In the genomic region with DNA sequence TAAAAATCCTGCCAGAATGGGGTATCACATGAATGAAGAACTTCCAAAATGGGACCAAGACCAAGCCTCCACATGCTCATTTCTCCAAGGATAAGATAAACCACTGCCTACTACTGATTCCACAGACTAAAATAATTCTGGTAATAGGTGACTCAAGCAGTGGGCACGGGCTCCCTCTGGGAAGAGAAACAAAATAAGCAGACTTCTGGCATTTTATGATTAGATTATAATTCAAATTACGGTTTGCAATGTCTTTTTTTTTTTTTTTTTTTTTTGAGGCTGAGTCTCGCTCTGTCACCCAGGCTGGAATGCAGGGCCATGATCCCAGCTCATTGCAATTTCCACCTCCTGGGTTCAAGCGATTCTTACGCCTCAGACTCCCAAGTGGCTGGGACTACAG, we compare ENCODE assay signal across 20 cellular contexts. TPM values are rescaled to one million over a fixed set of nuclear protein-coding genes. Genes with fewer than 3 reads are reported as not detected.
DNase-seq lines count a peak whose midpoint lies in the region; ATAC-seq and TF ChIP-seq lines count a peak whose summit lies in the region.
"Had no signal": no experiment of that assay in that cellular context is flagged by ENCODE, and none has a peak within 500 bp of the region (broad histone marks: within the 10 kb centered on the region; RNA-seq: fewer than 3 reads in every experiment).

No MANE protein-coding gene starts in this region.

- H3K36me3 Mint-ChIP-seq in GM23338 (ENCODE audit: low read depth): peaks cover 5% of the 10 kb centered on the region; the same call in 2 of the 3 replicates

- peaks cover 37% of the 10 kb centered on the region for H4K20me1 ChIP-seq in GM23338 (replicated peaks; ENCODE audit: insufficient read depth)

- no peak overlapping the region for H3K27ac Mint-ChIP-seq in GM23338

- H3K4me3 ChIP-seq in GM23338: no peak overlapping the region
- H3K4me3 ChIP-seq: HAP-1, hepatocyte, upper lobe of left lung had no signal

- H3K79me2 ChIP-seq in GM23338 (replicated peaks; ENCODE audit: insufficient read depth): peaks cover 46% of the 10 kb centered on the region

- no peaks in the 10 kb centered on the region for H3K27me3 ChIP-seq in GM23338 (ENCODE audit: insufficient read depth)
- H3K27me3 ChIP-seq: hepatocyte, upper lobe of left lung had no signal

- H3K9me3 Mint-ChIP-seq in GM23338: no peaks in the 10 kb centered on the region
- H3K9me3 Mint-ChIP-seq: naive B cell had no signal

- H2AFZ ChIP-seq in GM23338: no peak overlapping the region
- H2AFZ ChIP-seq: hepatocyte had no signal

- DNase-seq in AG20443 (ENCODE audit: low spot score) (peak; percentile 76), M059J (ENCODE audit: low read depth) (peak; percentile 95), dermis blood vessel endothelial cell (peak; percentile 23), myocyte (ENCODE audit: low read depth) (peak; percentile 66), GM23338 (ENCODE audit: low spot score) (no peak)
- DNase-seq in activated T-cell treated with anti-CD3 and anti-CD28 coated beads, Interleukin-2, amount 50 U/mL, for 48 hours: no peak
- DNase-seq: activated CD4-positive, alpha-beta T cell treated with anti-CD3 and anti-CD28 coated beads, Interleukin-2, amount 50 U/mL, for 1 hour; GF-D8; Kasumi-1; naive B cell; NCI-H2029 treated with DMSO at 0.1 percent for 48 hours; NCI-H69; stimulated activated CD4-positive, alpha-beta T cell treated with anti-CD3 and anti-CD28 coated beads, Interleukin-2, amount 100 ng/mL, for 48 hours; upper lobe of left lung had no signal

- no peak overlapping the region for H3K27ac ChIP-seq in GM23338 (ENCODE audit: low read depth)
- H3K27ac ChIP-seq: hepatocyte, upper lobe of left lung had no signal

- no peak for TF ChIP-seq CTCF in GM23338 (conservative IDR thresholded peaks at IDR 0.05; ENCODE audit: low read depth in 2 of 2)

- no peak overlapping the region for H3K4me2 ChIP-seq in GM23338
- H3K4me2 ChIP-seq: hepatocyte had no signal

- no peaks in the 10 kb centered on the region for H3K9me2 ChIP-seq in GM23338 (ENCODE audit: insufficient read depth)

- no peaks in the 10 kb centered on the region for H3F3A ChIP-seq in GM23338 (replicated peaks; ENCODE audit: low read depth)

- ATAC-seq in GM23338: no peak
- no peak for ATAC-seq in GM19324 (IDR thresholded peaks at IDR 0.05; ENCODE audit: low FRiP score, unreplicated experiment)
- ATAC-seq in GM19395 (IDR thresholded peaks at IDR 0.05; ENCODE audit: unreplicated experiment): no peak
- ATAC-seq: left lobe of liver had no signal

- H3K4me3 Mint-ChIP-seq in GM23338: no peak overlapping the region
- H3K4me3 Mint-ChIP-seq: naive B cell had no signal

- H3K4me1 ChIP-seq in GM23338 (ENCODE audit: insufficient read depth): no peaks in the 10 kb centered on the region

- no peaks in the 10 kb centered on the region for H3K4me1 Mint-ChIP-seq in GM23338

- no peaks in the 10 kb centered on the region for H3K36me3 ChIP-seq in GM23338 (ENCODE audit: insufficient read depth)
- H3K36me3 ChIP-seq: HAP-1 had no signal

- peaks cover 5% of the 10 kb centered on the region for H3K27me3 Mint-ChIP-seq in GM23338 (ENCODE audit: insufficient read depth, low read depth, poor library complexity)
- H3K27me3 Mint-ChIP-seq: naive B cell had no signal

TF ChIP-seq in GM23338, 12 proteins besides CTCF, POLR2A, EP300 and RAD21:
- no peak for TF ChIP-seq CREB1 (CRISPR knock-in tag; IDR thresholded peaks at IDR 0.05; ENCODE audit: low read depth)
- TF ChIP-seq, protein P1, sequence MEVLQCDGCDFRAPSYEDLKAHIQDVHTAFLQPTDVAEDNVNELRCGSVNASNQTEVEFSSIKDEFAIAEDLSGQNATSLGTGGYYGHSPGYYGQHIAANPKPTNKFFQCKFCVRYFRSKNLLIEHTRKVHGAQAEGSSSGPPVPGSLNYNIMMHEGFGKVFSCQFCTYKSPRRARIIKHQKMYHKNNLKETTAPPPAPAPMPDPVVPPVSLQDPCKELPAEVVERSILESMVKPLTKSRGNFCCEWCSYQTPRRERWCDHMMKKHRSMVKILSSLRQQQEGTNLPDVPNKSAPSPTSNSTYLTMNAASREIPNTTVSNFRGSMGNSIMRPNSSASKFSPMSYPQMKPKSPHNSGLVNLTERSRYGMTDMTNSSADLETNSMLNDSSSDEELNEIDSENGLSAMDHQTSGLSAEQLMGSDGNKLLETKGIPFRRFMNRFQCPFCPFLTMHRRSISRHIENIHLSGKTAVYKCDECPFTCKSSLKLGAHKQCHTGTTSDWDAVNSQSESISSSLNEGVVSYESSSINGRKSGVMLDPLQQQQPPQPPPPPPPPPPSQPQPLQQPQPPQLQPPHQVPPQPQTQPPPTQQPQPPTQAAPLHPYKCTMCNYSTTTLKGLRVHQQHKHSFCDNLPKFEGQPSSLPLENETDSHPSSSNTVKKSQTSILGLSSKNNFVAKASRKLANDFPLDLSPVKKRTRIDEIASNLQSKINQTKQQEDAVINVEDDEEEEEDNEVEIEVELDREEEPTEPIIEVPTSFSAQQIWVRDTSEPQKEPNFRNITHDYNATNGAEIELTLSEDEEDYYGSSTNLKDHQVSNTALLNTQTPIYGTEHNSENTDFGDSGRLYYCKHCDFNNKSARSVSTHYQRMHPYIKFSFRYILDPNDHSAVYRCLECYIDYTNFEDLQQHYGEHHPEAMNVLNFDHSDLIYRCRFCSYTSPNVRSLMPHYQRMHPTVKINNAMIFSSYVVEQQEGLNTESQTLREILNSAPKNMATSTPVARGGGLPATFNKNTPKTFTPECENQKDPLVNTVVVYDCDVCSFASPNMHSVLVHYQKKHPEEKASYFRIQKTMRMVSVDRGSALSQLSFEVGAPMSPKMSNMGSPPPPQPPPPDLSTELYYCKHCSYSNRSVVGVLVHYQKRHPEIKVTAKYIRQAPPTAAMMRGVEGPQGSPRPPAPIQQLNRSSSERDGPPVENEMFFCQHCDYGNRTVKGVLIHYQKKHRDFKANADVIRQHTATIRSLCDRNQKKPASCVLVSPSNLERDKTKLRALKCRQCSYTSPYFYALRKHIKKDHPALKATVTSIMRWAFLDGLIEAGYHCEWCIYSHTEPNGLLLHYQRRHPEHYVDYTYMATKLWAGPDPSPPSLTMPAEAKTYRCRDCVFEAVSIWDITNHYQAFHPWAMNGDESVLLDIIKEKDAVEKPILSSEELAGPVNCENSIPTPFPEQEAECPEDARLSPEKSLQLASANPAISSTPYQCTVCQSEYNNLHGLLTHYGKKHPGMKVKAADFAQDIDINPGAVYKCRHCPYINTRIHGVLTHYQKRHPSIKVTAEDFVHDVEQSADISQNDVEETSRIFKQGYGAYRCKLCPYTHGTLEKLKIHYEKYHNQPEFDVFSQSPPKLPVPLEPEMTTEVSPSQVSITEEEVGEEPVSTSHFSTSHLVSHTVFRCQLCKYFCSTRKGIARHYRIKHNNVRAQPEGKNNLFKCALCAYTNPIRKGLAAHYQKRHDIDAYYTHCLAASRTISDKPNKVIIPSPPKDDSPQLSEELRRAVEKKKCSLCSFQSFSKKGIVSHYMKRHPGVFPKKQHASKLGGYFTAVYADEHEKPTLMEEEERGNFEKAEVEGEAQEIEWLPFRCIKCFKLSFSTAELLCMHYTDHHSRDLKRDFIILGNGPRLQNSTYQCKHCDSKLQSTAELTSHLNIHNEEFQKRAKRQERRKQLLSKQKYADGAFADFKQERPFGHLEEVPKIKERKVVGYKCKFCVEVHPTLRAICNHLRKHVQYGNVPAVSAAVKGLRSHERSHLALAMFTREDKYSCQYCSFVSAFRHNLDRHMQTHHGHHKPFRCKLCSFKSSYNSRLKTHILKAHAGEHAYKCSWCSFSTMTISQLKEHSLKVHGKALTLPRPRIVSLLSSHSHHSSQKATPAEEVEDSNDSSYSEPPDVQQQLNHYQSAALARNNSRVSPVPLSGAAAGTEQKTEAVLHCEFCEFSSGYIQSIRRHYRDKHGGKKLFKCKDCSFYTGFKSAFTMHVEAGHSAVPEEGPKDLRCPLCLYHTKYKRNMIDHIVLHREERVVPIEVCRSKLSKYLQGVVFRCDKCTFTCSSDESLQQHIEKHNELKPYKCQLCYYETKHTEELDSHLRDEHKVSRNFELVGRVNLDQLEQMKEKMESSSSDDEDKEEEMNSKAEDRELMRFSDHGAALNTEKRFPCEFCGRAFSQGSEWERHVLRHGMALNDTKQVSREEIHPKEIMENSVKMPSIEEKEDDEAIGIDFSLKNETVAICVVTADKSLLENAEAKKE (CRISPR knock-in tag; IDR thresholded peaks at IDR 0.05): no peak
TF ChIP-seq in GM23338: peak in this region for 0.

RNA-seq across cellular contexts. Expression of a gene that starts 16.0 kb away (rescaled TPM):
- total RNA-seq in M059J (2014; rRNA removed; shearing (Covaris generic)): 64.4 and 74.7 TPM in 2 replicates
- 20.4 and 22.6 TPM in 2 replicates for total RNA-seq in dermis blood vessel endothelial cell
- 54.8 and 75.1 TPM in 2 replicates for total RNA-seq in myocyte
- polyA plus RNA-seq in myocyte (2012): 43.6 TPM
- total RNA-seq in GM23338 (2014; rRNA removed; shearing (Covaris generic)): 46.9 and 67.8 TPM in 2 replicates
- 25.0 and 25.1 TPM in 2 replicates for polyA plus RNA-seq in GM23338 (2016; fragmentation: Nextera tagmentation; extraction: Ambion mirVana)

RNA-seq across cellular contexts. Expression of a gene that starts 42.3 kb away (rescaled TPM):
- 3.0 and 6.2 TPM in 2 replicates for total RNA-seq in M059J (2014; rRNA removed; shearing (Covaris generic))
- total RNA-seq in dermis blood vessel endothelial cell: 0.17 and 0.56 TPM in 2 replicates
- total RNA-seq in myocyte: 2.9 and 4.0 TPM in 2 replicates
- polyA plus RNA-seq in myocyte (2012): 0.16 TPM
- total RNA-seq in GM23338 (2014; rRNA removed; shearing (Covaris generic)): 0.50 TPM in 1 of 2 replicates, not detected in the other
- not detected in 2 replicates for polyA plus RNA-seq in GM23338 (2016; fragmentation: Nextera tagmentation; extraction: Ambion mirVana)
- total RNA-seq: left lobe of liver; T-helper 2 cell treated with Interferon-gamma antibody and Interleukin-4, amounts not matched to agents 100 ng/mL and 5 ng/mL, for 36 hours had no signal

RNA-seq across cellular contexts. Expression of a gene that starts 59.7 kb away (rescaled TPM):
- 18.9 and 71.9 TPM in 2 replicates for total RNA-seq in M059J (2014; rRNA removed; shearing (Covaris generic))
- total RNA-seq in dermis blood vessel endothelial cell (13.4 and 24.2 TPM in 2 replicates), myocyte (28.9 and 37.6 TPM in 2 replicates)
- 25.6 TPM for polyA plus RNA-seq in myocyte (2012)
- total RNA-seq in GM23338 (2014; rRNA removed; shearing (Covaris generic)): 28.0 and 39.0 TPM in 2 replicates
- 28.9 and 29.1 TPM in 2 replicates for polyA plus RNA-seq in GM23338 (2016; fragmentation: Nextera tagmentation; extraction: Ambion mirVana)

Comparison
In these comparisons a context has a peak if more than half of its experiments do, and no peak if none do; other contexts are left out.
1. DNase-seq: peak in AG20443 (single experiment), M059J (single experiment), dermis blood vessel endothelial cell (single experiment) and myocyte (single experiment); none in GM23338 (single experiment) and activated T-cell treated with anti-CD3 and anti-CD28 coated beads, Interleukin-2, amount 50 U/mL, for 48 hours (0 of 2).